ENCODE assay signal across 8 cellular contexts in the genomic region with DNA sequence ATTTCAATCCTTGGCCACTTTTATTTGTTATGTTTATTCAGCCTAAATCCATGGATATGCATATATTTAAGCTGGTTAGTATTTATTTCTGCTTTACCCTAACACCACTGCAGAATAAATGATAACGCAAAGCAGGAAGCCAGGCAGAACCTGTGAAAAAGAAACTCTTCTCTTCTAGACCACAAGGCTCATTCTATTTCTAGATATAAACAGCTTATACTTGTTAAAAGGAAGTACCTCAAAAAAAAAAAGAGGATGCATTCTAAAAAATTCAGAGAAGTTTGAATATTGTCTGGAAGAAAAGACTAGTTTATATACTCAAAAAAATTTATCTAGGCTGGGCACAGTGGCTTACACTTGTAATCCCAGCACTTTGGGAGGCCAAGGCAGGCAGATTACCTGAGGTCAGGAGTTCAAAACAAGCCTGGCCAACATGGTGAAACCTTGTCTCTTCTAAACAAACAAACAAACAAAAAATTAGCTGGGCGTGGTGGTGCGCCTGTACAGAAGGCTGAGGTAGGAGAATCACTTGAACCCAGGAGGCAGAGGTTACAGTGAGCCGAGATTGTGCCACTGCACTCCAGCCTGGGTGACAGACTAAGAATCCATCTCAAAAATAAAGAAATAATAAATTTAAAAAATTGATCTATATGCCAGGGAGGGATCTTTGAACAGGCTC. TPM values are rescaled to one million over a fixed set of nuclear protein-coding genes. Genes with fewer than 3 reads are reported as not detected.
DNase-seq lines count a peak whose midpoint lies in the region; ATAC-seq and TF ChIP-seq lines count a peak whose summit lies in the region.

No MANE protein-coding gene starts in this region.

- CTCF ChIA-PET in OCI-LY7 (lab: Charles Lee; ENCODE audit: unreplicated experiment): no interaction called here

- H3K79me2 ChIP-seq in OCI-LY7 (ENCODE audit: insufficient read depth, low read depth, low read length): no peaks in the 10 kb centered on the region

- H3K36me3 Mint-ChIP-seq in activated CD4-positive, alpha-beta T cell treated with anti-CD3 and anti-CD28 coated beads, Interleukin-2, amount 10 ng/mL, durations not matched to agents 24 days and 14 days (ENCODE audit: low read depth): peaks cover 24% of the 10 kb centered on the region
- H3K36me3 Mint-ChIP-seq in stimulated activated naive B cell treated with anti-CD40 and anti-IgM and Interleukin-4, amounts not matched to agents 10 μg/mL and 1 μg/mL and 100 μg/mL, for 72 hours: peaks cover 0 to 8% of the 10 kb centered on the region in 2 donors

- POLR2A ChIA-PET in OCI-LY7 (lab: Charles Lee): interaction anchor here (0.6 to 1.2 kb wide), 5 partner anchors 32 to 222 kb away, joined by 3 read pairs; a partner anchor contains a TSS

- no peak overlapping the region for H3K27ac ChIP-seq in OCI-LY7 (ENCODE audit: low read depth, low read length, poor library complexity, severe bottlenecking)

- intact Hi-C loops in activated CD4-positive, alpha-beta T cell treated with anti-CD3 and anti-CD28 coated beads, Interleukin-2, amount 10 ng/mL, durations not matched to agents 24 days and 14 days (cut with micrococcal nuclease): loop anchor here (1.0 to 5.0 kb wide), 8 partner anchors 56 to 449 kb away; a partner anchor contains a TSS
- intact Hi-C loops in OCI-LY7 (cut with micrococcal nuclease; ENCODE audit: unreplicated experiment): no loop called here

- peak; percentile 75 for DNase-seq in activated CD4-positive, alpha-beta T cell treated with anti-CD3 and anti-CD28 coated beads, Interleukin-2, amount 10 ng/mL, durations not matched to agents 24 days and 14 days
- DNase-seq in activated CD4-positive, alpha-beta T cell treated with anti-CD3 and anti-CD28 coated beads, Interleukin-2, amount 50 U/mL, for 48 hours: no peak
- peak; percentile 15 for DNase-seq in OCI-LY7 (ENCODE audit: low spot score)
- no peak for DNase-seq in stimulated activated naive B cell treated with anti-CD40 and anti-IgM and Interleukin-4, amounts not matched to agents 10 μg/mL and 1 μg/mL and 100 μg/mL, for 72 hours
- no peak for DNase-seq in NCI-H526 treated with DMSO at 0.1 percent for 48 hours (lab: John Stamatoyannopoulos, UW)
- DNase-seq in kidney glomerular epithelial cell (lab: John Stamatoyannopoulos, UW): no peak
- no peak for DNase-seq in retina

- H3K4me1 ChIP-seq in OCI-LY7 (ENCODE audit: insufficient read depth, low read length, poor library complexity, severe bottlenecking): peaks cover 6% of the 10 kb centered on the region

- H2AFZ ChIP-seq in OCI-LY7 (ENCODE audit: low read length): no peak overlapping the region

- H3K27ac Mint-ChIP-seq in activated CD4-positive, alpha-beta T cell treated with anti-CD3 and anti-CD28 coated beads, Interleukin-2, amount 10 ng/mL, durations not matched to agents 24 days and 14 days: peak overlapping the region; percentile 91
- peak overlapping the region; percentile 81 for H3K27ac Mint-ChIP-seq in stimulated activated naive B cell treated with anti-CD40 and anti-IgM and Interleukin-4, amounts not matched to agents 10 μg/mL and 1 μg/mL and 100 μg/mL, for 72 hours

- H3K27me3 Mint-ChIP-seq in activated CD4-positive, alpha-beta T cell treated with anti-CD3 and anti-CD28 coated beads, Interleukin-2, amount 10 ng/mL, durations not matched to agents 24 days and 14 days: no peaks in the 10 kb centered on the region
- H3K27me3 Mint-ChIP-seq in stimulated activated naive B cell treated with anti-CD40 and anti-IgM and Interleukin-4, amounts not matched to agents 10 μg/mL and 1 μg/mL and 100 μg/mL, for 72 hours: no peaks in the 10 kb centered on the region

- no peaks in the 10 kb centered on the region for H3K9me2 ChIP-seq in OCI-LY7 (ENCODE audit: insufficient read depth, low read length)

- H3K4me2 ChIP-seq in OCI-LY7 (ENCODE audit: low read length): no peak overlapping the region

- no peaks in the 10 kb centered on the region for H3K36me3 ChIP-seq in OCI-LY7 (ENCODE audit: insufficient read depth, low read length)

- ATAC-seq in HG02840 (IDR thresholded peaks at IDR 0.05; ENCODE audit: low FRiP score, unreplicated experiment): peak; percentile 80
- ATAC-seq in stimulated activated naive B cell treated with anti-CD40 and anti-IgM and Interleukin-4, amounts not matched to agents 10 μg/mL and 1 μg/mL and 100 μg/mL, for 72 hours (replicated peaks): peak; percentile 78 to 84

- TF ChIP-seq CTCF in OCI-LY7 (conservative IDR thresholded peaks at IDR 0.05; ENCODE audit: low read length): no peak

- H4K20me1 ChIP-seq in OCI-LY7 (ENCODE audit: insufficient read depth, low read length): no peaks in the 10 kb centered on the region

- H3K4me1 Mint-ChIP-seq in activated CD4-positive, alpha-beta T cell treated with anti-CD3 and anti-CD28 coated beads, Interleukin-2, amount 10 ng/mL, durations not matched to agents 24 days and 14 days: peaks cover 55% of the 10 kb centered on the region
- H3K4me1 Mint-ChIP-seq in stimulated activated naive B cell treated with anti-CD40 and anti-IgM and Interleukin-4, amounts not matched to agents 10 μg/mL and 1 μg/mL and 100 μg/mL, for 72 hours: peaks cover 14 to 29% of the 10 kb centered on the region in 2 donors

- BruUV-seq in OCI-LY7 (replicated peaks; lab: Mats Ljungman, UMichigan): no TSS peak

- H3K4me3 ChIP-seq in OCI-LY7 (ENCODE audit: low read depth, low read length, poor library complexity, severe bottlenecking): no peak overlapping the region

- H3K4me3 Mint-ChIP-seq in activated CD4-positive, alpha-beta T cell treated with anti-CD3 and anti-CD28 coated beads, Interleukin-2, amount 10 ng/mL, durations not matched to agents 24 days and 14 days: peak overlapping the region; percentile 73
- H3K4me3 Mint-ChIP-seq in stimulated activated naive B cell treated with anti-CD40 and anti-IgM and Interleukin-4, amounts not matched to agents 10 μg/mL and 1 μg/mL and 100 μg/mL, for 72 hours: peak overlapping the region; percentile 25 to 56

- no peaks in the 10 kb centered on the region for H3K9me3 Mint-ChIP-seq in activated CD4-positive, alpha-beta T cell treated with anti-CD3 and anti-CD28 coated beads, Interleukin-2, amount 10 ng/mL, durations not matched to agents 24 days and 14 days
- H3K9me3 Mint-ChIP-seq in stimulated activated naive B cell treated with anti-CD40 and anti-IgM and Interleukin-4, amounts not matched to agents 10 μg/mL and 1 μg/mL and 100 μg/mL, for 72 hours: no peaks in the 10 kb centered on the region

- H3K9me3 ChIP-seq in OCI-LY7 (ENCODE audit: low read length): no peaks in the 10 kb centered on the region

RNA-seq across cellular contexts. Expression of a gene that starts 55.8 kb away (rescaled TPM):
- 6.9 and 7.6 TPM in 2 replicates for total RNA-seq in activated CD4-positive, alpha-beta T cell treated with anti-CD3 and anti-CD28 coated beads, Interleukin-2, amount 10 ng/mL, durations not matched to agents 24 days and 14 days
- 2.1 and 3.8 TPM in 2 replicates for total RNA-seq in OCI-LY7 (2014; rRNA removed; shearing (Covaris generic))
- total RNA-seq in OCI-LY7 (2022): 3.7 and 4.4 TPM in 2 replicates

RNA-seq across cellular contexts. Expression of a gene that starts 57.1 kb away (rescaled TPM):
- total RNA-seq in activated CD4-positive, alpha-beta T cell treated with anti-CD3 and anti-CD28 coated beads, Interleukin-2, amount 10 ng/mL, durations not matched to agents 24 days and 14 days: 21.5 and 22.6 TPM in 2 replicates
- 18.0 and 30.9 TPM in 2 replicates for total RNA-seq in OCI-LY7 (2014; rRNA removed; shearing (Covaris generic))
- 28.9 and 36.8 TPM in 2 replicates for total RNA-seq in OCI-LY7 (2022)

Comparison
In these comparisons a context has a peak if more than half of its experiments do, and no peak if none do; other contexts are left out.
1. DNase-seq: peak in activated CD4-positive, alpha-beta T cell treated with anti-CD3 and anti-CD28 coated beads, Interleukin-2, amount 10 ng/mL, durations not matched to agents 24 days and 14 days (single experiment) and OCI-LY7 (single experiment); none in activated CD4-positive, alpha-beta T cell treated with anti-CD3 and anti-CD28 coated beads, Interleukin-2, amount 50 U/mL, for 48 hours (0 of 2), stimulated activated naive B cell treated with anti-CD40 and anti-IgM and Interleukin-4, amounts not matched to agents 10 μg/mL and 1 μg/mL and 100 μg/mL, for 72 hours (single experiment), NCI-H526 treated with DMSO at 0.1 percent for 48 hours (single experiment), kidney glomerular epithelial cell (single experiment) and retina (single experiment).